In genomic region chrX:133497356-133497755, GRCh38 we compare ENCODE assay signal across 16 cellular contexts.
"Had no signal": no experiment of that assay in that cellular context is flagged by ENCODE, and none has a peak within 500 bp of the region (broad histone marks: within the 10 kb centered on the region; RNA-seq: fewer than 3 reads in every experiment).

No MANE protein-coding gene starts in this region.

- H3K9me3 ChIP-seq: left ventricle myocardium inferior, tibial nerve, vagina had no signal

- H3K27ac ChIP-seq: dorsolateral prefrontal cortex, left ventricle myocardium inferior, vagina had no signal

- DNase-seq: activated CD4-positive, alpha-beta T cell treated with anti-CD3 and anti-CD28 coated beads for 36 hours; activated CD4-positive, alpha-beta T cell treated with anti-CD3 and anti-CD28 coated beads, Interleukin-2, amount 50 U/mL, for 48 hours; activated naive CD8-positive, alpha-beta T cell treated with anti-CD3 and anti-CD28 coated beads for 36 hours; activated T-cell treated with anti-CD3 and anti-CD28 coated beads for 4 hours; amniotic stem cell; dorsolateral prefrontal cortex; head of caudate nucleus; left ventricle myocardium inferior; mammary epithelial cell; naive thymus-derived CD8-positive, alpha-beta T cell; nucleus accumbens; posterior cingulate gyrus had no signal

- H3K4me1 Mint-ChIP-seq: activated CD4-positive, alpha-beta T cell treated with anti-CD3 and anti-CD28 coated beads for 36 hours; activated naive CD8-positive, alpha-beta T cell treated with anti-CD3 and anti-CD28 coated beads for 36 hours had no signal

- H3K4me3 Mint-ChIP-seq: activated CD4-positive, alpha-beta T cell treated with anti-CD3 and anti-CD28 coated beads for 36 hours; activated naive CD8-positive, alpha-beta T cell treated with anti-CD3 and anti-CD28 coated beads for 36 hours; activated T-helper 1 cell treated with anti-CD3 and anti-CD28 coated beads, Interleukin-12 subunit alpha, Interleukin-12 subunit beta, Interleukin-2, Interleukin-4 antibody, amounts not matched to agents 30 ng/mL and 10 ng/mL and 1 ng/mL, durations not matched to agents 14 hours and 24 hours and 36 hours; naive thymus-derived CD8-positive, alpha-beta T cell; stimulated activated naive CD8-positive, alpha-beta T cell treated with anti-CD3 and anti-CD28 coated beads, Interleukin-15, Interleukin-2, amounts not matched to agents 100 ng/mL and 50 ng/mL, for 24 hours had no signal

- H3K36me3 ChIP-seq: left ventricle myocardium inferior, tibial nerve, vagina had no signal

- H3K4me1 ChIP-seq: left ventricle myocardium inferior, vagina had no signal

- H3K9me3 Mint-ChIP-seq: activated naive CD8-positive, alpha-beta T cell treated with anti-CD3 and anti-CD28 coated beads for 36 hours; activated T-helper 1 cell treated with anti-CD3 and anti-CD28 coated beads, Interleukin-12 subunit alpha, Interleukin-12 subunit beta, Interleukin-2, Interleukin-4 antibody, amounts not matched to agents 30 ng/mL and 10 ng/mL and 1 ng/mL, durations not matched to agents 14 hours and 24 hours and 36 hours; naive thymus-derived CD8-positive, alpha-beta T cell; stimulated activated naive CD8-positive, alpha-beta T cell treated with anti-CD3 and anti-CD28 coated beads, Interleukin-15, Interleukin-2, amounts not matched to agents 100 ng/mL and 50 ng/mL, for 24 hours had no signal

- H3K27ac Mint-ChIP-seq: activated CD4-positive, alpha-beta T cell treated with anti-CD3 and anti-CD28 coated beads for 36 hours; activated naive CD8-positive, alpha-beta T cell treated with anti-CD3 and anti-CD28 coated beads for 36 hours; activated T-helper 1 cell treated with anti-CD3 and anti-CD28 coated beads, Interleukin-12 subunit alpha, Interleukin-12 subunit beta, Interleukin-2, Interleukin-4 antibody, amounts not matched to agents 30 ng/mL and 10 ng/mL and 1 ng/mL, durations not matched to agents 14 hours and 24 hours and 36 hours; naive thymus-derived CD8-positive, alpha-beta T cell; stimulated activated naive CD8-positive, alpha-beta T cell treated with anti-CD3 and anti-CD28 coated beads, Interleukin-15, Interleukin-2, amounts not matched to agents 100 ng/mL and 50 ng/mL, for 24 hours had no signal

- H3K36me3 Mint-ChIP-seq: activated naive CD8-positive, alpha-beta T cell treated with anti-CD3 and anti-CD28 coated beads for 36 hours; naive thymus-derived CD8-positive, alpha-beta T cell had no signal

- H3K27me3 Mint-ChIP-seq: activated CD4-positive, alpha-beta T cell treated with anti-CD3 and anti-CD28 coated beads for 36 hours; stimulated activated naive CD8-positive, alpha-beta T cell treated with anti-CD3 and anti-CD28 coated beads, Interleukin-15, Interleukin-2, amounts not matched to agents 100 ng/mL and 50 ng/mL, for 24 hours had no signal

- H3K27me3 ChIP-seq: tibial nerve, vagina had no signal

- H3K4me3 ChIP-seq: dorsolateral prefrontal cortex, left ventricle myocardium inferior, tibial nerve, vagina had no signal
